22 cellular contexts compared by ENCODE assay signal in the genomic region with DNA sequence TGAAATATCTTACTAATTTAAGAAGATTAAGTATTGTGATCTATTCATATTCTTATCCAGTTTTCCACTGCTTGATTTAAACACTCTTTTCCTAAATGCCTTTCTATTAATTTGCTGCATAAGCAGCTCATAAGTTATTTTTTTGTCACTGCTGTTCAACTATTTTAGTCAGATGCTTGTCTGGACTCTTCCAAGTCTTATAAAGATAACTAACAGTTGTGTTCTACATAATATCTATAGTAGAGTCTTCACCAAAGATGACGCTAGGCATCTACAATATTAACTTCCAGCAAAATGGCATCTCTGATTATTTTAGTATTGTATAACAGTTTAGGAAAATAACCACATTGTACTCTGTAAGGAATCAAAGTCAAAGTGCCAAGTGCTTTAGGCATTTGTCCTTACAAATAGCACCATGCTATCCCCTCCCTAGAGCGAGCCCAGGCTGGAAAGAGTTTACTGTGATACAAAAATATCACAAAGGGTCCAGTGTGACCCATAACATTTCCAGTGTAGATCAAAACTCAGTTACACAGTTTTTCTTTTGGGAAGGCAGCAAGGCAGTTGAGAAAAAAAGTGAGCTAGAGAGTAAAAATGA.
A peak's percentile ranks its signal among the peaks of the same experiment; 100 is the strongest.
DNase-seq lines count a peak whose midpoint lies in the region; ATAC-seq and TF ChIP-seq lines count a peak whose summit lies in the region.
"Had no signal": no experiment of that assay in that cellular context is flagged by ENCODE, and none has a peak within 500 bp of the region (broad histone marks: within the 10 kb centered on the region; RNA-seq: fewer than 3 reads in every experiment).

No MANE protein-coding gene starts in this region.

- H3K4me3 ChIP-seq in cardiac muscle cell, result no peak overlapping the region
- no peak overlapping the region for H3K4me3 ChIP-seq in right atrium auricular region
- no peak overlapping the region for H3K4me3 ChIP-seq in left ventricle myocardium inferior
- no peak overlapping the region for H3K4me3 ChIP-seq in tibial artery
- H3K4me3 ChIP-seq: body of pancreas, lower lobe of right lung, prostate gland, testis had no signal

- H3K4me1 ChIP-seq in cardiac muscle cell (ENCODE audit: low read depth), result peaks cover 11% of the 10 kb centered on the region
- peaks cover 0 to 22% of the 10 kb centered on the region in 2 donors for H3K4me1 ChIP-seq in right atrium auricular region
- peaks cover 38% of the 10 kb centered on the region for H3K4me1 ChIP-seq in left ventricle myocardium inferior
- peaks cover 0 to 41% (median 22%) of the 10 kb centered on the region in 4 donors for H3K4me1 ChIP-seq in tibial artery
- H3K4me1 ChIP-seq: lower lobe of right lung, prostate gland, testis had no signal

- H3K27ac ChIP-seq in cardiac muscle cell (peak overlapping the region; percentile 62), right atrium auricular region (peak overlapping the region in 1 of 2 donors; percentile 2), VCaP (peak overlapping the region; percentile 46), left ventricle myocardium inferior (replicated peaks) (peak overlapping the region; percentile 34), tibial artery (peak overlapping the region; percentile 22 to 24)
- H3K27ac ChIP-seq: lower lobe of right lung, prostate gland, testis had no signal

- TF ChIP-seq CTCF in cardiac muscle cell (IDR thresholded peaks at IDR 0.05; ENCODE audit: low read depth, low read length) (no peak), right atrium auricular region (IDR thresholded peaks at IDR 0.05) (no peak), VCaP (conservative IDR thresholded peaks at IDR 0.05) (no peak), left ventricle myocardium inferior (IDR thresholded peaks at IDR 0.05; ENCODE audit: borderline replicate concordance) (no peak), tibial artery (IDR thresholded peaks at IDR 0.05) (no peak)

- H3K36me3 ChIP-seq in cardiac muscle cell (peaks cover 38% of the 10 kb centered on the region), right atrium auricular region (peaks cover 4% of the 10 kb centered on the region), left ventricle myocardium inferior (peaks cover 21% of the 10 kb centered on the region), tibial artery (peaks cover 0 to 5% (median 4%) of the 10 kb centered on the region in 3 donors)
- H3K36me3 ChIP-seq: lower lobe of right lung, prostate gland had no signal

- no peak for ATAC-seq in HG03457 (IDR thresholded peaks at IDR 0.05; ENCODE audit: unreplicated experiment)
- ATAC-seq: body of pancreas; lower lobe of right lung; naive thymus-derived CD8-positive, alpha-beta T cell; WTC11 had no signal

- no peak for DNase-seq in cardiac muscle cell (ENCODE audit: low read depth in 1 of 2, low spot score in 1 of 2)
- no peak for DNase-seq in right atrium auricular region (ENCODE audit: low spot score)
- no peak for DNase-seq in left ventricle myocardium inferior
- no peak for DNase-seq in tibial artery
- DNase-seq in dedifferentiated amniotic fluid mesenchymal stem cell (ENCODE audit: extremely low spot score), result no peak
- DNase-seq in effector CD4-positive, alpha-beta T cell, result no peak
- DNase-seq: activated CD4-positive, alpha-beta memory T cell treated with anti-CD3 and anti-CD28 coated beads for 36 hours; activated naive CD4-positive, alpha-beta T cell treated with anti-CD3 and anti-CD28 coated beads, Interleukin-2, amount 50 U/mL, for 16 hours; activated T-cell treated with anti-CD3 and anti-CD28 coated beads, Interleukin-2, amount 50 U/mL, for 1 hour; body of pancreas; C1 segment of cervical spinal cord; dermis blood vessel endothelial cell; DMS153; lower lobe of right lung; naive thymus-derived CD8-positive, alpha-beta T cell; NCI-H187; T-helper 2 cell; testis had no signal

- no peaks in the 10 kb centered on the region for H3K27me3 ChIP-seq in cardiac muscle cell
- no peaks in the 10 kb centered on the region for H3K27me3 ChIP-seq in right atrium auricular region
- H3K27me3 ChIP-seq in left ventricle myocardium inferior (ENCODE audit: low read depth), result no peaks in the 10 kb centered on the region
- no peaks in the 10 kb centered on the region for H3K27me3 ChIP-seq in tibial artery
- H3K27me3 ChIP-seq: body of pancreas, testis had no signal

- H3K9me3 ChIP-seq in cardiac muscle cell (ENCODE audit: low read depth) (no peaks in the 10 kb centered on the region), right atrium auricular region (no peaks in the 10 kb centered on the region), left ventricle myocardium inferior (replicated peaks) (no peaks in the 10 kb centered on the region), tibial artery (no peaks in the 10 kb centered on the region)
- H3K9me3 ChIP-seq: body of pancreas, lower lobe of right lung, prostate gland, testis had no signal

- intact Hi-C loops in left ventricle myocardium inferior (cut with micrococcal nuclease) (no loop called here), tibial artery (cut with DNase I; ENCODE audit: low total_unique reads) (no loop called here)
